ENCODE assay signal across 10 cellular contexts in the genomic region with DNA sequence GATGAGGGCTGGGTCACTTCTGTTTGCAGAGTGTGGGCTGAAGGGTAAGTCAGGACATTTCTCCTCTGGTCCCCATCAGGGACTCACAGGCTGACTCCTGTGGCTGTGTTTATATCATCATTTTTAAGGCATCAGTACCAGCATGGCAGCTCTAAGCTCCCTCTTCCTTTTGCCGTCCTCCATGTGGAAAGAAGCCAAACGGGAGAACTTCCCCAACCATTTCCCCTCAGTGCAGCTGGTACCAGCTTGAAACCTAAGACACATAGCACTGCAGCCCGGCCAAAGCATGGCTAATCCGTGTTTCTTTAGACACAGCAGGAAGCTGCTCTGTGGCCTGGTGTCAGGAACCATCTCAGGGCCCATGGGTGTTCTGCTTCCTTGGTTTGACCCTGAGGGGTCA. TPM values are rescaled to one million over a fixed set of nuclear protein-coding genes. Genes with fewer than 3 reads are reported as not detected.
DNase-seq lines count a peak whose midpoint lies in the region; TF ChIP-seq lines count a peak whose summit lies in the region.
"Had no signal": no experiment of that assay in that cellular context is flagged by ENCODE, and none has a peak within 500 bp of the region (broad histone marks: within the 10 kb centered on the region; RNA-seq: fewer than 3 reads in every experiment).

No MANE protein-coding gene starts in this region.

- peaks cover 66% of the 10 kb centered on the region for H3K4me1 Mint-ChIP-seq in mesothelial cell of epicardium
- H3K4me1 Mint-ChIP-seq in activated T-helper 1 cell treated with anti-CD3 and anti-CD28 coated beads, Interleukin-12 subunit alpha, Interleukin-12 subunit beta, Interleukin-2, Interleukin-4 antibody, amounts not matched to agents 30 ng/mL and 10 ng/mL and 1 ng/mL, durations not matched to agents 14 hours and 24 hours and 36 hours (ENCODE audit: low read depth): no peaks in the 10 kb centered on the region

- TF ChIP-seq EP300 in transverse colon (IDR thresholded peaks at IDR 0.05; ENCODE audit: low read depth): no peak

- H3K36me3 ChIP-seq in transverse colon: no peaks in the 10 kb centered on the region

- intact Hi-C loops in transverse colon (cut with DNase I; ENCODE audit: low total_unique reads): no loop called here
- intact Hi-C loops in activated T-helper 1 cell treated with anti-CD3 and anti-CD28 coated beads, Interleukin-12 subunit alpha, Interleukin-12 subunit beta, Interleukin-2, Interleukin-4 antibody, amounts not matched to agents 30 ng/mL and 10 ng/mL and 1 ng/mL, durations not matched to agents 14 hours and 24 hours and 36 hours (cut with micrococcal nuclease): no loop called here

- peaks cover 27 to 59% (median 53%) of the 10 kb centered on the region in 4 donors for H3K4me1 ChIP-seq in transverse colon

- TF ChIP-seq POLR2A in transverse colon (IDR thresholded peaks at IDR 0.05): no peak

- H3K36me3 Mint-ChIP-seq in mesothelial cell of epicardium: peaks cover 10% of the 10 kb centered on the region
- no peaks in the 10 kb centered on the region for H3K36me3 Mint-ChIP-seq in activated T-helper 1 cell treated with anti-CD3 and anti-CD28 coated beads, Interleukin-12 subunit alpha, Interleukin-12 subunit beta, Interleukin-2, Interleukin-4 antibody, amounts not matched to agents 30 ng/mL and 10 ng/mL and 1 ng/mL, durations not matched to agents 14 hours and 24 hours and 36 hours (ENCODE audit: low read depth)

- in situ Hi-C loops in transverse colon (cut with MboI; ENCODE audit: low pct_ligation_motif_present in 1 of 4, low pct_unique_long_range_greater_than_20kb in 1 of 4, low sequenced_read_pairs in 3 of 4): no loop called here

- H3K27ac Mint-ChIP-seq in mesothelial cell of epicardium: peak overlapping the region; percentile 98
- no peak overlapping the region for H3K27ac Mint-ChIP-seq in activated T-helper 1 cell treated with anti-CD3 and anti-CD28 coated beads, Interleukin-12 subunit alpha, Interleukin-12 subunit beta, Interleukin-2, Interleukin-4 antibody, amounts not matched to agents 30 ng/mL and 10 ng/mL and 1 ng/mL, durations not matched to agents 14 hours and 24 hours and 36 hours
- H3K27ac Mint-ChIP-seq: activated T-cell treated with anti-CD3 and anti-CD28 coated beads, Interleukin-2, amount 50 U/mL, for 24 hours had no signal

- no peak overlapping the region for H3K4me3 Mint-ChIP-seq in mesothelial cell of epicardium
- no peak overlapping the region for H3K4me3 Mint-ChIP-seq in activated T-helper 1 cell treated with anti-CD3 and anti-CD28 coated beads, Interleukin-12 subunit alpha, Interleukin-12 subunit beta, Interleukin-2, Interleukin-4 antibody, amounts not matched to agents 30 ng/mL and 10 ng/mL and 1 ng/mL, durations not matched to agents 14 hours and 24 hours and 36 hours
- H3K4me3 Mint-ChIP-seq: activated T-cell treated with anti-CD3 and anti-CD28 coated beads, Interleukin-2, amount 50 U/mL, for 24 hours had no signal

- TF ChIP-seq CTCF in mesothelial cell of epicardium (IDR thresholded peaks at IDR 0.05; ENCODE audit: unreplicated experiment): no peak
- no peak for TF ChIP-seq CTCF in transverse colon (IDR thresholded peaks at IDR 0.05)

- WGBS in transverse colon (ENCODE audit: low coverage in 1 of 2), 2 donors: 0 to 11% methylated on average over 2 to 4 of the region's 4 CpGs

- H3K27ac ChIP-seq in transverse colon: peak overlapping the region; percentile 80 to 89 (median 88)

- H3K9me3 Mint-ChIP-seq in mesothelial cell of epicardium: no peaks in the 10 kb centered on the region
- no peaks in the 10 kb centered on the region for H3K9me3 Mint-ChIP-seq in activated T-helper 1 cell treated with anti-CD3 and anti-CD28 coated beads, Interleukin-12 subunit alpha, Interleukin-12 subunit beta, Interleukin-2, Interleukin-4 antibody, amounts not matched to agents 30 ng/mL and 10 ng/mL and 1 ng/mL, durations not matched to agents 14 hours and 24 hours and 36 hours
- H3K9me3 Mint-ChIP-seq: activated T-cell treated with anti-CD3 and anti-CD28 coated beads, Interleukin-2, amount 50 U/mL, for 24 hours had no signal

- DNase-seq in NCI-H82 (lab: John Stamatoyannopoulos, UW): peak; percentile 27
- DNase-seq in NCI-H82 treated with DMSO at 0.1 percent for 48 hours (lab: John Stamatoyannopoulos, UW; ENCODE audit: unreplicated experiment): no peak
- DNase-seq in dermis blood vessel endothelial cell: peak; percentile 43
- no peak for DNase-seq in mesothelial cell of epicardium (ENCODE audit: low spot score in 2 of 2, unreplicated experiment in 2 of 2)
- DNase-seq in transverse colon: no peak
- DNase-seq in NCI-H526 treated with DMSO at 0.1 percent for 48 hours (lab: John Stamatoyannopoulos, UW): no peak
- no peak for DNase-seq in LoVo (ENCODE audit: low spot score)
- no peak for DNase-seq in activated T-helper 1 cell treated with anti-CD3 and anti-CD28 coated beads, Interleukin-12 subunit alpha, Interleukin-12 subunit beta, Interleukin-2, Interleukin-4 antibody, amounts not matched to agents 30 ng/mL and 10 ng/mL and 1 ng/mL, durations not matched to agents 14 hours and 24 hours and 36 hours (ENCODE audit: low spot score)
- DNase-seq: activated T-cell treated with anti-CD3 and anti-CD28 coated beads, Interleukin-2, amount 50 U/mL, for 24 hours; NCI-H2081 had no signal

- H3K9me3 ChIP-seq in transverse colon: no peaks in the 10 kb centered on the region

- no peaks in the 10 kb centered on the region for H3K27me3 Mint-ChIP-seq in mesothelial cell of epicardium (ENCODE audit: low read depth)
- H3K27me3 Mint-ChIP-seq in activated T-helper 1 cell treated with anti-CD3 and anti-CD28 coated beads, Interleukin-12 subunit alpha, Interleukin-12 subunit beta, Interleukin-2, Interleukin-4 antibody, amounts not matched to agents 30 ng/mL and 10 ng/mL and 1 ng/mL, durations not matched to agents 14 hours and 24 hours and 36 hours (ENCODE audit: insufficient read depth): no peaks in the 10 kb centered on the region
- H3K27me3 Mint-ChIP-seq: activated T-cell treated with anti-CD3 and anti-CD28 coated beads, Interleukin-2, amount 50 U/mL, for 24 hours had no signal

- H3K4me3 ChIP-seq in transverse colon: peak overlapping the region in 1 of 4 donors; percentile 6

- no peaks in the 10 kb centered on the region for H3K27me3 ChIP-seq in transverse colon

RNA-seq across cellular contexts. Expression of gene ATP2A2, which starts 31.9 kb away (rescaled TPM):
- total RNA-seq in dermis blood vessel endothelial cell (84.6 and 176 TPM in 2 replicates), mesothelial cell of epicardium (179 to 186 TPM (median 182 TPM) in 3 replicates), transverse colon (100 to 1,000 TPM; 128 to 185 (median 178) TPM)
- 208 and 211 TPM in 2 replicates for total RNA-seq in activated T-helper 1 cell treated with anti-CD3 and anti-CD28 coated beads, Interleukin-12 subunit alpha, Interleukin-12 subunit beta, Interleukin-2, Interleukin-4 antibody, amounts not matched to agents 30 ng/mL and 10 ng/mL and 1 ng/mL, durations not matched to agents 14 hours and 24 hours and 36 hours

Comparison
In these comparisons a context has a peak if more than half of its experiments do, and no peak if none do; other contexts are left out.
1. DNase-seq: peak in NCI-H82 (single experiment) and dermis blood vessel endothelial cell (single experiment); none in NCI-H82 treated with DMSO at 0.1 percent for 48 hours (single experiment), mesothelial cell of epicardium (0 of 2), transverse colon (single experiment), NCI-H526 treated with DMSO at 0.1 percent for 48 hours (single experiment), LoVo (single experiment) and activated T-helper 1 cell treated with anti-CD3 and anti-CD28 coated beads, Interleukin-12 subunit alpha, Interleukin-12 subunit beta, Interleukin-2, Interleukin-4 antibody, amounts not matched to agents 30 ng/mL and 10 ng/mL and 1 ng/mL, durations not matched to agents 14 hours and 24 hours and 36 hours (single experiment).